32 cellular contexts compared by ENCODE assay signal in the genomic region with DNA sequence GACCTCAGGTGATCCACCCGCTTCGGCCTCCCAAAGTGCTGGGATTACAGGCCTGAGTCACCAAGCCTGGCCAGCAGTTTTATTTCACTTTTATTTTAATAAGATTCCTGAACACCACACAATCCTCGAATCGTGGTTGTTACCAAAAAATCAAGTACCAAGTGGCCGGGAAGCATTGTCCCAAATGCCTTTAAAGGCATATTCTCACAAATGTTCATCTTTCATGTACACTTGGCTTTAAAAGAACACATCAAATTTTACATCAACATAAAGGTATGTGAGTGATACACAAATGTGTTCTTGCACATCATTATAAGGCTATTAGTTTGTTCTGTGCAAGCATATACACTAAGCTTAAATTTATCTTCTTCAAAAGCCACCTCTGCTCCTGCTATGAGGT. TPM values are rescaled to one million over a fixed set of nuclear protein-coding genes. Genes with fewer than 3 reads are reported as not detected.
"Had no signal": no experiment of that assay in that cellular context is flagged by ENCODE, and none has a peak within 500 bp of the region (broad histone marks: within the 10 kb centered on the region; RNA-seq: fewer than 3 reads in every experiment).

No MANE protein-coding gene starts in this region.

- H3K4me1 ChIP-seq: Peyer's patch, SJSA1 had no signal

- H3K27ac Mint-ChIP-seq: activated CD4-positive, alpha-beta memory T cell treated with anti-CD3 and anti-CD28 coated beads for 36 hours; activated naive CD4-positive, alpha-beta T cell treated with anti-CD3 and anti-CD28 coated beads, Interleukin-2, amount 10 ng/mL, durations not matched to agents 7 days and 5 days; activated naive CD8-positive, alpha-beta T cell treated with anti-CD3 and anti-CD28 coated beads for 36 hours; T-helper 1 cell treated with Interleukin-12 subunit alpha and Interleukin-12 subunit beta and Interleukin-4 antibody, amounts not matched to agents 30 μg/mL and 1 μg/mL, for 36 hours; T-helper 2 cell treated with Interferon-gamma antibody and Interleukin-4, amounts not matched to agents 5 μg/mL and 100 μg/mL, for 36 hours; WTC11 had no signal

- H3K9ac ChIP-seq: SK-N-SH had no signal

- ATAC-seq: activated CD4-positive, CD25-positive, alpha-beta regulatory T cell treated with anti-CD3 and anti-CD28 coated beads, Interleukin-2, amount 50 U/mL, for 24 hours; PC-3; WTC11 had no signal

- DNase-seq: activated CD4-positive, alpha-beta memory T cell treated with anti-CD3 and anti-CD28 coated beads for 36 hours; activated CD4-positive, alpha-beta T cell treated with anti-CD3 and anti-CD28 coated beads for 4 hours; activated CD4-positive, alpha-beta T cell treated with anti-CD3 and anti-CD28 coated beads, Interleukin-2, amount 50 U/mL, for 1 hour; activated CD8-positive, alpha-beta memory T cell treated with anti-CD3 and anti-CD28 coated beads, Interleukin-2, amount 50 U/mL, for 48 hours; activated effector memory CD4-positive, alpha-beta T cell treated with Interleukin-2 at 50 U/mL for 16 hours; activated naive CD4-positive, alpha-beta T cell treated with anti-CD3 and anti-CD28 coated beads, Interleukin-2, amount 10 ng/mL, durations not matched to agents 7 days and 5 days; activated naive CD8-positive, alpha-beta T cell treated with anti-CD3 and anti-CD28 coated beads for 36 hours; activated T-cell treated with anti-CD3 and anti-CD28 coated beads, Interleukin-2, amount 50 U/mL, for 48 hours; amniotic stem cell; aorta; brain microvascular endothelial cell; Kasumi-1; KG1; MG63; NCI-H1048; NCI-H1105 treated with DMSO at 0.1 percent for 48 hours; NCI-H1436; NCI-H1694; NCI-H1930; NCI-H2081 treated with DMSO at 0.1 percent for 48 hours; NCI-H345; NCI-H524 treated with DMSO at 0.1 percent for 48 hours; PC-3; RPMI8226; SHP77 treated with DMSO at 0.1 percent for 48 hours; SK-N-SH had no signal

- H3K4me3 ChIP-seq: MG63, Peyer's patch, SJSA1 had no signal

- H3K4me3 Mint-ChIP-seq: activated CD4-positive, alpha-beta memory T cell treated with anti-CD3 and anti-CD28 coated beads for 36 hours; activated naive CD4-positive, alpha-beta T cell treated with anti-CD3 and anti-CD28 coated beads, Interleukin-2, amount 10 ng/mL, durations not matched to agents 7 days and 5 days; activated naive CD8-positive, alpha-beta T cell treated with anti-CD3 and anti-CD28 coated beads for 36 hours; T-helper 1 cell treated with Interleukin-12 subunit alpha and Interleukin-12 subunit beta and Interleukin-4 antibody, amounts not matched to agents 30 μg/mL and 1 μg/mL, for 36 hours; T-helper 2 cell treated with Interferon-gamma antibody and Interleukin-4, amounts not matched to agents 5 μg/mL and 100 μg/mL, for 36 hours; WTC11 had no signal

- H3K27ac ChIP-seq: brain microvascular endothelial cell, Peyer's patch, SJSA1 had no signal

- H3K9me3 Mint-ChIP-seq: activated CD4-positive, alpha-beta memory T cell treated with anti-CD3 and anti-CD28 coated beads for 36 hours; activated naive CD4-positive, alpha-beta T cell treated with anti-CD3 and anti-CD28 coated beads, Interleukin-2, amount 10 ng/mL, durations not matched to agents 7 days and 5 days; activated naive CD8-positive, alpha-beta T cell treated with anti-CD3 and anti-CD28 coated beads for 36 hours; T-helper 1 cell treated with Interleukin-12 subunit alpha and Interleukin-12 subunit beta and Interleukin-4 antibody, amounts not matched to agents 30 μg/mL and 1 μg/mL, for 36 hours; T-helper 2 cell treated with Interferon-gamma antibody and Interleukin-4, amounts not matched to agents 5 μg/mL and 100 μg/mL, for 36 hours; WTC11 had no signal

- H3K27me3 Mint-ChIP-seq: activated CD4-positive, alpha-beta memory T cell treated with anti-CD3 and anti-CD28 coated beads for 36 hours; activated naive CD8-positive, alpha-beta T cell treated with anti-CD3 and anti-CD28 coated beads for 36 hours had no signal

- H3K27me3 ChIP-seq: brain microvascular endothelial cell, MG63, Peyer's patch, SJSA1 had no signal

- H3K4me1 Mint-ChIP-seq: activated naive CD4-positive, alpha-beta T cell treated with anti-CD3 and anti-CD28 coated beads, Interleukin-2, amount 10 ng/mL, durations not matched to agents 7 days and 5 days; activated naive CD8-positive, alpha-beta T cell treated with anti-CD3 and anti-CD28 coated beads for 36 hours; WTC11 had no signal

- H3K9me3 ChIP-seq: MG63, Peyer's patch, SJSA1, SK-N-SH had no signal

RNA-seq across cellular contexts. Expression of a gene that starts 8.1 kb away (rescaled TPM):
- total RNA-seq: activated naive CD8-positive, alpha-beta T cell treated with anti-CD3 and anti-CD28 coated beads for 36 hours; PC-3 had no signal
